ENCODE assay signal across 1 cellular context in the genomic region with DNA sequence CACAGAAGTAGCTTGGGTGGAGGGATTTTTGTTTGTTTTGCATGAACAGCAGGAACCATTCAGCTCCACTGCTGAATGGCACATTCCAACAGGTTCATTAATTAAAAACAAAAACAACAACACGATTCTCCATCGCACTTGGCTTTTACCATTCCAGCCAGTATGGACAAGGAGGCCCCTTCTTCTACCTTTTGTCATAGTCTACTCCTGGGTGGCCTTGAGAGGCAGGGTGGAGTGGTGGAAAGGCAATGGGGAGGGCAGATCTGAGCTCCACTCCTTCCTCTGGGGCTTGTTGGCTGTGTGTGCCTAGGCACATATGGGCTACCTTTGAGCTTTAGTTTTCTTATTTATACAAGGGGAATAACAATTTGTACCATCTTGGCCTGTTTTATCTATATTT.
A peak's percentile ranks its signal among the peaks of the same experiment; 100 is the strongest.
TF ChIP-seq lines count a peak whose summit lies in the region.

No MANE protein-coding gene starts in this region.

TF ChIP-seq in HepG2, 621 proteins besides CTCF, POLR2A, EP300 and RAD21:
- peak; percentile 65 for TF ChIP-seq RBFOX2 (IDR thresholded peaks at IDR 0.05; ENCODE audit: low read depth, low read length)
- no peak for TF ChIP-seq HHEX (CRISPR knock-in tag; IDR thresholded peaks at IDR 0.05)
TF ChIP-seq in HepG2: peak in this region for 1.
